15 cellular contexts compared by ENCODE assay signal in genomic region chr19:35490364-35490763, GRCh38. TPM values are rescaled to one million over a fixed set of nuclear protein-coding genes. Genes with fewer than 3 reads are reported as not detected.
DNase-seq lines count a peak whose midpoint lies in the region; TF ChIP-seq lines count a peak whose summit lies in the region.
"Had no signal": no experiment of that assay in that cellular context is flagged by ENCODE, and none has a peak within 500 bp of the region (broad histone marks: within the 10 kb centered on the region; RNA-seq: fewer than 3 reads in every experiment).

TSS of gene KRTDAP (minus strand) at chr19:35490464. CDS start at chr19:35490442, 22 bp downstream.

- H3K4me3 ChIP-seq in epithelial cell of esophagus (ENCODE audit: low read length) (no peak within 1 kb of the TSS), esophagus squamous epithelium (no peak within 1 kb of the TSS), skin epidermis (peak within 1 kb of the TSS; percentile 0 to 28 (median 8))
- H3K4me3 ChIP-seq: A549, GM23248 had no signal

- H3K4me1 ChIP-seq in esophagus squamous epithelium = peaks cover 3 to 43% (median 3%) of the 10 kb centered on the region in 3 donors
- H3K4me1 ChIP-seq: A549 had no signal

- peak; percentile 43 for DNase-seq in epithelial cell of esophagus (ENCODE audit: low read depth)
- DNase-seq in esophagus squamous epithelium (lab: John Stamatoyannopoulos, UW) = no peak
- DNase-seq in kidney tubule cell (ENCODE audit: low spot score) = no peak
- DNase-seq in NCI-H524 treated with DMSO at 0.1 percent for 48 hours (lab: John Stamatoyannopoulos, UW) = no peak
- no peak for DNase-seq in T-helper 2 cell
- DNase-seq: BE2C; CD4-positive, alpha-beta memory T cell; DMS79 treated with DMSO at 0.1 percent for 48 hours; EL; GM23248; H7 had no signal

- intact Hi-C loops in esophagus squamous epithelium (cut with DNase I) = no loop called here

- no peak for TF ChIP-seq CTCF in epithelial cell of esophagus (IDR thresholded peaks at IDR 0.05; ENCODE audit: insufficient read depth, low read depth, low read length, missing control alignments)
- TF ChIP-seq CTCF in esophagus squamous epithelium (IDR thresholded peaks at IDR 0.05) = no peak

- no peak within 1 kb of the TSS for H3K27ac ChIP-seq in esophagus squamous epithelium
- peak within 1 kb of the TSS in 20 of 21 experiments; percentile 18 to 84 (median 60) for H3K27ac ChIP-seq in skin epidermis
- H3K27ac ChIP-seq: A549, C4-2B, GM23248, HL-60 had no signal

- 44 to 55% methylated on average over 5 to 6 of the region's 9 CpGs for WGBS in esophagus squamous epithelium, 2 donors

- H3K36me3 ChIP-seq in esophagus squamous epithelium = no peaks in the 10 kb centered on the region
- H3K36me3 ChIP-seq: BE2C had no signal

- no peak for TF ChIP-seq POLR2A in esophagus squamous epithelium (IDR thresholded peaks at IDR 0.05)

- H3K9me3 ChIP-seq in esophagus squamous epithelium = no peaks in the 10 kb centered on the region
- H3K9me3 ChIP-seq: A549, BE2C had no signal

- H3K27me3 ChIP-seq in esophagus squamous epithelium = peaks cover 0 to 76% (median 0%) of the 10 kb centered on the region in 4 donors
- H3K27me3 ChIP-seq: BE2C had no signal

RNA-seq across cellular contexts. Expression of gene KRTDAP, which starts in this region (rescaled TPM):
- 100 to 1,000 TPM in 2 of 4 donors, 10 to 100 TPM in 1, 1 to 10 TPM in 1; 4.6 to 656 (median 111) TPM for total RNA-seq in esophagus squamous epithelium
- total RNA-seq: CD4-positive, alpha-beta memory T cell; GM23248 had no signal

Comparison
In these comparisons a context has a peak if more than half of its experiments do, and no peak if none do; other contexts are left out.
1. H3K4me3 ChIP-seq: peak in skin epidermis (7 of 7); none in epithelial cell of esophagus (single experiment) and esophagus squamous epithelium (0 of 4).
2. H3K27ac ChIP-seq: peak in skin epidermis (20 of 21); none in esophagus squamous epithelium (0 of 4).